Comparison of ENCODE assay signal across 31 cellular contexts in genomic region chr1:194114288-194114687, GRCh38.
DNase-seq lines count a peak whose midpoint lies in the region; ATAC-seq, FAIRE-seq and TF ChIP-seq lines count a peak whose summit lies in the region.
"Had no signal": no experiment of that assay in that cellular context is flagged by ENCODE, and none has a peak within 500 bp of the region (broad histone marks: within the 10 kb centered on the region; RNA-seq: fewer than 3 reads in every experiment).

No MANE protein-coding gene starts in this region.

- H3K27me3 ChIP-seq in SK-N-SH (ENCODE audit: insufficient read depth), result no peaks in the 10 kb centered on the region
- no peaks in the 10 kb centered on the region for H3K27me3 ChIP-seq in H1 (replicated peaks in 1 of 4; ENCODE audit: control insufficient read depth in 3 of 4, extremely low read depth in 1 of 4, insufficient read depth in 3 of 4, low read length in 3 of 4)
- no peaks in the 10 kb centered on the region for H3K27me3 ChIP-seq in neuronal stem cell (ENCODE audit: control insufficient read depth in 3 of 3, insufficient read depth in 3 of 3, low read depth in 1 of 3, low read length in 3 of 3)
- H3K27me3 ChIP-seq: BE2C, SJSA1 had no signal

- H3K18ac ChIP-seq in H1 (ENCODE audit: extremely low read depth, low read length) (no peak overlapping the region; the same call in 1 of the 2 replicates), neuronal stem cell (ENCODE audit: low read length) (peak overlapping the region; percentile 5)

- H3K4me3 Mint-ChIP-seq in type B pancreatic cell, result no peak overlapping the region
- H3K4me3 Mint-ChIP-seq: CD14-positive monocyte, HFFc6 had no signal

- no peak for DNase-seq in SK-N-SH
- DNase-seq in H1 (ENCODE audit: low read depth in 1 of 2, low spot score in 2 of 2), result no peak
- DNase-seq in neuronal stem cell (ENCODE audit: low spot score), result no peak
- DNase-seq in type B pancreatic cell (ENCODE audit: extremely low spot score, unreplicated experiment), result no peak
- DNase-seq in NCI-H345 treated with DMSO at 0.1 percent for 48 hours (lab: John Stamatoyannopoulos, UW; ENCODE audit: unreplicated experiment), result no peak
- DNase-seq: 8988T; ACHN; BE2C; Calu3; GM23248; HFFc6; NCI-H1092 treated with DMSO at 0.1 percent for 48 hours; NCI-H1436; NCI-H187; NCI-H2081 treated with DMSO at 0.1 percent for 48 hours; NCI-H2171; NCI-H226; NCI-H524 treated with DMSO at 0.1 percent for 48 hours; NCI-H774; NK-92 treated with Interleukin-12 subunit alpha and Interleukin-12 subunit beta, amount 100 ng/mL, for 24 hours; PC-9 had no signal

- peak; percentile 69 for ATAC-seq in SK-N-SH treated with all-trans-retinoic acid at 6 μM for 48 hours
- ATAC-seq in HG03442 (IDR thresholded peaks at IDR 0.05; ENCODE audit: unreplicated experiment), result no peak
- ATAC-seq in GM18502 (IDR thresholded peaks at IDR 0.05; ENCODE audit: poor library complexity, unreplicated experiment), result no peak
- ATAC-seq: Right ventricle myocardium inferior had no signal

- H3K9me3 Mint-ChIP-seq in type B pancreatic cell, result no peaks in the 10 kb centered on the region
- H3K9me3 Mint-ChIP-seq: HFFc6, IgD-negative memory B cell had no signal

- H2BK20ac ChIP-seq in H1 (ENCODE audit: low read length), result no peak overlapping the region

- H4K91ac ChIP-seq in H1 (replicated peaks; ENCODE audit: insufficient read length, low read length) (no peak overlapping the region), neuronal stem cell (ENCODE audit: low read depth, low read length, poor library complexity) (no peak overlapping the region)

- H2BK120ac ChIP-seq in H1 (replicated peaks; ENCODE audit: low read depth, low read length), result no peak overlapping the region
- H2BK120ac ChIP-seq in neuronal stem cell (ENCODE audit: low read depth, low read length), result no peak overlapping the region

- H3K79me1 ChIP-seq in H1 (ENCODE audit: low read depth, low read length), result no peaks in the 10 kb centered on the region
- H3K79me1 ChIP-seq in neuronal stem cell (ENCODE audit: low read depth, low read length), result peaks cover 2% of the 10 kb centered on the region

- peak overlapping the region; percentile 27 for H3K27ac Mint-ChIP-seq in type B pancreatic cell
- H3K27ac Mint-ChIP-seq: CD14-positive monocyte, HFFc6, IgD-negative memory B cell had no signal

- H3K27ac ChIP-seq in SK-N-SH (ENCODE audit: low read depth in 2 of 2, low read length in 1 of 2) (no peak overlapping the region), H1 (ENCODE audit: low read depth, low read length) (no peak overlapping the region), neuronal stem cell (replicated peaks; ENCODE audit: low read length) (no peak overlapping the region)
- H3K27ac ChIP-seq: GM23248, KMS-11, PC-9, SJSA1 had no signal

- no peaks in the 10 kb centered on the region for H3K36me3 Mint-ChIP-seq in type B pancreatic cell
- H3K36me3 Mint-ChIP-seq: CD14-positive monocyte had no signal

- H3K56ac ChIP-seq in H1 (replicated peaks; ENCODE audit: insufficient read length, low read depth, low read length), result no peak overlapping the region

- no peaks in the 10 kb centered on the region; a peak in 1 of 4 replicates for H3K4me1 ChIP-seq in SK-N-SH (ENCODE audit: control insufficient read depth in 1 of 2, insufficient read depth in 2 of 2, low read depth in 1 of 2, low read length in 1 of 2)
- 0 out of 7 replicates have a peak, but pooled peaks cover 0 to 2% (median 0%) of the 10 kb centered on the region in 4 experiments for H3K4me1 ChIP-seq in H1 (replicated peaks in 1 of 4; ENCODE audit: control insufficient read depth in 3 of 4, insufficient read depth in 4 of 4, low read length in 3 of 4)
- peaks cover 0 to 2% of the 10 kb centered on the region in 2 donors for H3K4me1 ChIP-seq in neuronal stem cell (ENCODE audit: control insufficient read depth in 2 of 2, insufficient read depth in 1 of 2, low read depth in 1 of 2, low read length in 2 of 2)
- H3K4me1 ChIP-seq: BE2C, HAP-1, SJSA1 had no signal

- no peaks in the 10 kb centered on the region for H3K27me3 Mint-ChIP-seq in type B pancreatic cell
- H3K27me3 Mint-ChIP-seq: IgD-negative memory B cell had no signal

- H3K9me2 ChIP-seq in SK-N-SH, result no peaks in the 10 kb centered on the region; the same call in 1 of the 2 replicates

- H4K8ac ChIP-seq in H1 (ENCODE audit: extremely low read depth, insufficient read depth, low read length), result no peak overlapping the region
- H4K8ac ChIP-seq in neuronal stem cell (ENCODE audit: low read depth, low read length), result no peak overlapping the region

- H3K23me2 ChIP-seq in H1 (ENCODE audit: low read depth, low read length), result no peaks in the 10 kb centered on the region

- no peak overlapping the region for H3K4me3 ChIP-seq in SK-N-SH (ENCODE audit: low read depth in 2 of 2, low read length in 1 of 2)
- no peak overlapping the region for H3K4me3 ChIP-seq in H1 (ENCODE audit: extremely low read depth in 1 of 4, insufficient read depth in 2 of 4, low read depth in 3 of 4, low read length in 4 of 4)
- no peak overlapping the region for H3K4me3 ChIP-seq in neuronal stem cell (ENCODE audit: low read length in 2 of 2)
- H3K4me3 ChIP-seq: GM23248, HAP-1, PC-9, SJSA1 had no signal

- H2BK12ac ChIP-seq in H1 (ENCODE audit: low read depth, low read length), result no peak overlapping the region
- H2BK12ac ChIP-seq in neuronal stem cell (ENCODE audit: low read length), result no peak overlapping the region

- H3K9ac ChIP-seq in SK-N-SH, result no peak overlapping the region
- no peak overlapping the region for H3K9ac ChIP-seq in H1 (replicated peaks in 1 of 4; ENCODE audit: extremely low read depth in 1 of 4, low read depth in 3 of 4, low read length in 3 of 4)
- H3K9ac ChIP-seq in neuronal stem cell (ENCODE audit: low read depth, low read length, poor library complexity), result peak overlapping the region; percentile 50
- H3K9ac ChIP-seq: GM23248, KMS-11 had no signal

- no peak overlapping the region for H3K4ac ChIP-seq in H1 (replicated peaks; ENCODE audit: insufficient read length, low read depth, low read length)
- H3K4ac ChIP-seq in neuronal stem cell (ENCODE audit: low read length), result no peak overlapping the region

- CTCF ChIA-PET in SK-N-SH (lab: Yijun Ruan, JAX) (interaction anchor here (1.5 kb wide), 1 partner anchor 12 kb away, joined by 4 read pairs; no protein-coding TSS in a partner anchor), H1 (lab: Charles Lee; ENCODE audit: partially characterized antibody) (interaction anchor here (3.5 kb wide), 1 partner anchor 11 kb away, joined by 14 read pairs; no protein-coding TSS in a partner anchor)

- H3K36me3 ChIP-seq in SK-N-SH (replicated peaks in 1 of 2; ENCODE audit: control insufficient read depth in 1 of 2, insufficient read depth in 2 of 2, low read length in 1 of 2) (no peaks in the 10 kb centered on the region), H1 (ENCODE audit: control insufficient read depth in 2 of 4, insufficient read depth in 4 of 4, low read length in 3 of 4) (no peaks in the 10 kb centered on the region), neuronal stem cell (replicated peaks in 1 of 2; ENCODE audit: control insufficient read depth in 2 of 2, insufficient read depth in 2 of 2, low read length in 2 of 2) (no peaks in the 10 kb centered on the region)
- H3K36me3 ChIP-seq: BE2C, HAP-1, SJSA1 had no signal

- H2AK5ac ChIP-seq in H1 (ENCODE audit: low read depth, low read length), result no peak overlapping the region
- H2AK5ac ChIP-seq in neuronal stem cell (ENCODE audit: low read depth, low read length), result no peak overlapping the region

- H3K79me2 ChIP-seq in SK-N-SH (ENCODE audit: insufficient read depth), result no peaks in the 10 kb centered on the region
- H3K79me2 ChIP-seq in H1 (ENCODE audit: control insufficient read depth in 1 of 2, insufficient read depth in 2 of 2, low read length in 2 of 2), result no peaks in the 10 kb centered on the region

- H3K14ac ChIP-seq in H1 (ENCODE audit: insufficient read length), result no peak overlapping the region
- H3K14ac ChIP-seq in neuronal stem cell (ENCODE audit: low read length), result no peak overlapping the region

- no peak overlapping the region for H3K4me2 ChIP-seq in SK-N-SH
- no peak overlapping the region for H3K4me2 ChIP-seq in H1 (ENCODE audit: insufficient read depth in 1 of 2, low read depth in 2 of 2, low read length in 2 of 2)
- no peak overlapping the region for H3K4me2 ChIP-seq in neuronal stem cell (ENCODE audit: insufficient read depth, low read length, poor library complexity, severe bottlenecking)
- H3K4me2 ChIP-seq: KMS-11, PC-9 had no signal

- H4K20me1 ChIP-seq in SK-N-SH (ENCODE audit: insufficient read depth), result no peaks in the 10 kb centered on the region
- H4K20me1 ChIP-seq in H1 (replicated peaks in 1 of 2; ENCODE audit: control insufficient read depth in 1 of 2, insufficient read depth in 2 of 2, low read length in 2 of 2), result no peaks in the 10 kb centered on the region

- WGBS in SK-N-SH (ENCODE audit: low lambda C conversion rate), result 39% methylated on average over 3 of the region's 3 CpGs
- 91% methylated on average over 3 of the region's 3 CpGs; no CpG with 5 or more reads in 1 of the 2 experiments for WGBS in H1 (ENCODE audit: extremely low coverage in 1 of 2, insufficient coverage in 1 of 2, insufficient read length in 1 of 2, insufficient replicate concordance in 2 of 2, low coverage in 1 of 2, low lambda C conversion rate in 2 of 2, missing lambda C conversion rate in 1 of 2), 2 experiments
- no CpG with 5 or more reads among the region's 3 CpGs for whole genome bisulfite sequencing in neuronal stem cell (ENCODE audit: extremely low coverage in 2 of 2, insufficient read length in 2 of 2, insufficient replicate concordance in 1 of 2), 2 donors

- TF ChIP-seq POLR2A in H1 (IDR thresholded peaks at IDR 0.05; ENCODE audit: control extremely low read depth in 1 of 2, low read depth in 2 of 2, low read length in 2 of 2), result no peak

- H3K4me1 Mint-ChIP-seq in type B pancreatic cell (ENCODE audit: unreplicated experiment), result no peaks in the 10 kb centered on the region
- H3K4me1 Mint-ChIP-seq: CD14-positive monocyte, IgD-negative memory B cell had no signal

- TF ChIP-seq CTCF in SK-N-SH (IDR thresholded peaks at IDR 0.05), result no peak
- no peak for TF ChIP-seq CTCF in H1 (IDR thresholded peaks at IDR 0.05; ENCODE audit: control extremely low read depth in 1 of 3, insufficient read depth in 1 of 3, low read depth in 1 of 3, low read length in 3 of 3)
- no peak for TF ChIP-seq CTCF in type B pancreatic cell (conservative IDR thresholded peaks at IDR 0.05)

- H2BK15ac ChIP-seq in H1 (ENCODE audit: low read length) (no peak overlapping the region), neuronal stem cell (ENCODE audit: low read length) (no peak overlapping the region)

- TF ChIP-seq RAD21 in SK-N-SH (IDR thresholded peaks at IDR 0.05; ENCODE audit: low read length) (no peak), H1 (IDR thresholded peaks at IDR 0.05 in 1 of 2, conservative IDR thresholded peaks at IDR 0.05 in 1 of 2; ENCODE audit: low read depth in 2 of 2, low read length in 2 of 2) (no peak)

- H3K9me3 ChIP-seq in SK-N-SH (no peaks in the 10 kb centered on the region), H1 (ENCODE audit: insufficient read depth in 2 of 2, low read depth in 1 of 2, low read length in 1 of 2) (no peaks in the 10 kb centered on the region), neuronal stem cell (replicated peaks in 1 of 2; ENCODE audit: control insufficient read depth in 2 of 2, insufficient read depth in 1 of 2, low read depth in 1 of 2, low read length in 2 of 2) (peaks cover 2% of the 10 kb centered on the region in 2 donors)
- H3K9me3 ChIP-seq: BE2C, HAP-1, SJSA1 had no signal

- POLR2A ChIA-PET in SK-N-SH (lab: Yijun Ruan, JAX), result interaction anchor here (0.6 kb wide), 1 partner anchor 45 kb away, joined by 3 read pairs; no protein-coding TSS in a partner anchor
- POLR2A ChIA-PET in H1 (lab: Charles Lee; ENCODE audit: partially characterized antibody), result no interaction called here

- no peaks in the 10 kb centered on the region for H3F3A ChIP-seq in SK-N-SH (replicated peaks; ENCODE audit: insufficient read depth)

- H2AFZ ChIP-seq in SK-N-SH (ENCODE audit: low read depth) (no peak overlapping the region), H1 (ENCODE audit: low read length) (peak overlapping the region; percentile 98), neuronal stem cell (ENCODE audit: low read length) (peak overlapping the region; percentile 72)
- H2AFZ ChIP-seq: GM23248, PC-9 had no signal

- no peak overlapping the region for H4K5ac ChIP-seq in H1 (ENCODE audit: insufficient read length, low read depth, low read length)

- H2BK5ac ChIP-seq in H1 (ENCODE audit: low read depth, low read length), result no peak overlapping the region
- H2BK5ac ChIP-seq in neuronal stem cell (ENCODE audit: low read length), result no peak overlapping the region

- FAIRE-seq in H1 (lab: Jason Lieb, UNC), result no peak
- FAIRE-seq: GM18507 had no signal

- TF ChIP-seq EP300 in SK-N-SH (IDR thresholded peaks at IDR 0.05; ENCODE audit: borderline replicate concordance in 1 of 2, low read depth in 1 of 2, low read length in 1 of 2) (no peak), H1 (IDR thresholded peaks at IDR 0.05; ENCODE audit: borderline replicate concordance in 1 of 2, low read depth in 2 of 2, low read length in 2 of 2) (no peak)

- no peak overlapping the region for H3K23ac ChIP-seq in H1 (ENCODE audit: insufficient read length)
- H3K23ac ChIP-seq in neuronal stem cell (ENCODE audit: low read depth, low read length, poor library complexity), result no peak overlapping the region
